ENCODE assay signal across 8 cellular contexts in the genomic region with DNA sequence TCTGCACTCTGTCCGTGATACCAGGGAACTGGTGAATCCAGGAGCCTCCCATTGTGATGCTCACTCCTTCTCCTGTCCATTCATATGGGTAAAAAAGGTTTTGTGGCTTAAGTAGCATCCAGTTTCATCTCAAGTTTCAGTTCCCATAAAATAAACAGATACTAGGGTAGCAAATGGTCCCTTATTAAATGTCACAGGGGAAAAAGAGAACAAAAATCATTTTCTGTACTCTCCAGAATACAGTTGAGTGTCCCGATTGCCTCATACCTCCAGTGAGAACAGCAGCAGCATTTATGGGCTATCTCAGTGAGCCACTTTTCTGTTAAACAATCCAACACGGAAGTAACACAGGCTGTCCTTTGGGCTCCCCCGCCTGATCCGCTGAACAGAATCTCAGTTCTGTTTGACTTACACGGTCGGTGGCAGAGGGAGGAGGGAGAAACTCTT.
A peak's percentile ranks its signal among the peaks of the same experiment; 100 is the strongest.
DNase-seq lines count a peak whose midpoint lies in the region; ATAC-seq and TF ChIP-seq lines count a peak whose summit lies in the region.

No MANE protein-coding gene starts in this region.

- no peaks in the 10 kb centered on the region for H3K27me3 ChIP-seq in esophagus squamous epithelium

- POLR2A ChIA-PET in activated CD8-positive, alpha-beta T cell treated with anti-CD3 and anti-CD28 coated beads for 36 hours (lab: Charles Lee), result no interaction called here
- POLR2A ChIA-PET in MCF 10A (lab: Yijun Ruan, JAX), result no interaction called here

- peaks cover 96% of the 10 kb centered on the region for H3K4me1 Mint-ChIP-seq in activated CD8-positive, alpha-beta T cell treated with anti-CD3 and anti-CD28 coated beads for 36 hours (ENCODE audit: low read depth)
- no peaks in the 10 kb centered on the region for H3K4me1 Mint-ChIP-seq in MCF 10A (ENCODE audit: insufficient read depth, unreplicated experiment)

- DNase-seq in Ammon's horn (ENCODE audit: low spot score) (peak; percentile 64), GM19238 (ENCODE audit: insufficient read length, low spot score) (peak; percentile 16), mucosa of gallbladder (ENCODE audit: low spot score) (peak; percentile 44), esophagus squamous epithelium (lab: John Stamatoyannopoulos, UW) (no peak), omental fat pad (ENCODE audit: low spot score) (no peak), MCF 10A (ENCODE audit: unreplicated experiment) (no peak)
- no peak for DNase-seq in activated CD8-positive, alpha-beta T cell treated with anti-CD3 and anti-CD28 coated beads for 36 hours

- TF ChIP-seq CTCF in activated CD8-positive, alpha-beta T cell treated with anti-CD3 and anti-CD28 coated beads for 36 hours (IDR thresholded peaks at IDR 0.05), result no peak
- TF ChIP-seq CTCF in esophagus squamous epithelium (IDR thresholded peaks at IDR 0.05), result no peak
- no peak for TF ChIP-seq CTCF in omental fat pad (IDR thresholded peaks at IDR 0.05)
- no peak for TF ChIP-seq CTCF in MCF 10A (IDR thresholded peaks at IDR 0.05; ENCODE audit: unreplicated experiment)

- H3K4me3 Mint-ChIP-seq in activated CD8-positive, alpha-beta T cell treated with anti-CD3 and anti-CD28 coated beads for 36 hours, result no peak overlapping the region
- H3K4me3 Mint-ChIP-seq in MCF 10A (ENCODE audit: unreplicated experiment), result no peak overlapping the region

- H3K4me3 ChIP-seq in esophagus squamous epithelium, result no peak overlapping the region

- intact Hi-C loops in activated CD8-positive, alpha-beta T cell treated with anti-CD3 and anti-CD28 coated beads for 36 hours (cut with micrococcal nuclease), result no loop called here
- intact Hi-C loops in esophagus squamous epithelium (cut with DNase I) (no loop called here), MCF 10A (cut with micrococcal nuclease) (no loop called here)

- TF ChIP-seq POLR2A in esophagus squamous epithelium (IDR thresholded peaks at IDR 0.05), result no peak

- CTCF ChIA-PET in activated CD8-positive, alpha-beta T cell treated with anti-CD3 and anti-CD28 coated beads for 36 hours (lab: Charles Lee), result interaction anchor here (1.5 kb wide), 1 partner anchor 8 kb away, joined by 3 read pairs; no protein-coding TSS in a partner anchor
- CTCF ChIA-PET in MCF 10A (lab: Yijun Ruan, JAX), result no interaction called here

- H3K27me3 Mint-ChIP-seq in activated CD8-positive, alpha-beta T cell treated with anti-CD3 and anti-CD28 coated beads for 36 hours, result no peaks in the 10 kb centered on the region
- H3K27me3 Mint-ChIP-seq in MCF 10A (ENCODE audit: insufficient read depth, unreplicated experiment), result peaks cover 45% of the 10 kb centered on the region

- peaks cover 4 to 42% (median 8%) of the 10 kb centered on the region in 3 donors for H3K4me1 ChIP-seq in esophagus squamous epithelium

- peaks cover 0 to 5% (median 0%) of the 10 kb centered on the region in 3 donors for H3K36me3 ChIP-seq in esophagus squamous epithelium

- peaks cover 6% of the 10 kb centered on the region for H3K9me3 Mint-ChIP-seq in activated CD8-positive, alpha-beta T cell treated with anti-CD3 and anti-CD28 coated beads for 36 hours
- H3K9me3 Mint-ChIP-seq in MCF 10A (ENCODE audit: unreplicated experiment), result no peaks in the 10 kb centered on the region

- H3K9me3 ChIP-seq in esophagus squamous epithelium, result no peaks in the 10 kb centered on the region

- peaks cover 93% of the 10 kb centered on the region for H3K36me3 Mint-ChIP-seq in activated CD8-positive, alpha-beta T cell treated with anti-CD3 and anti-CD28 coated beads for 36 hours (ENCODE audit: low read depth)
- no peaks in the 10 kb centered on the region for H3K36me3 Mint-ChIP-seq in MCF 10A (ENCODE audit: insufficient read depth, unreplicated experiment)

- 50 to 51% methylated on average over 7 of the region's 7 CpGs for WGBS in esophagus squamous epithelium, 2 donors

- H3K27ac ChIP-seq in esophagus squamous epithelium, result no peak overlapping the region

- peak; percentile 69 for ATAC-seq in HG03095 (IDR thresholded peaks at IDR 0.05; ENCODE audit: unreplicated experiment)
- no peak for ATAC-seq in activated CD8-positive, alpha-beta T cell treated with anti-CD3 and anti-CD28 coated beads for 36 hours
- ATAC-seq in omental fat pad (ENCODE audit: low FRiP score), result no peak

- BruUV-seq in MCF 10A (replicated peaks; lab: Mats Ljungman, UMichigan), result no TSS peak

- H3K27ac Mint-ChIP-seq in activated CD8-positive, alpha-beta T cell treated with anti-CD3 and anti-CD28 coated beads for 36 hours, result peak overlapping the region; percentile 79
- no peak overlapping the region for H3K27ac Mint-ChIP-seq in MCF 10A (ENCODE audit: low read depth, unreplicated experiment)

Comparison
In these comparisons a context has a peak if more than half of its experiments do, and no peak if none do; other contexts are left out.
1. DNase-seq: peak in Ammon's horn (single experiment), GM19238 (single experiment) and mucosa of gallbladder (single experiment); none in activated CD8-positive, alpha-beta T cell treated with anti-CD3 and anti-CD28 coated beads for 36 hours (single experiment), esophagus squamous epithelium (single experiment), omental fat pad (single experiment) and MCF 10A (single experiment).